Comparison of ENCODE assay signal across 10 cellular contexts in the genomic region with DNA sequence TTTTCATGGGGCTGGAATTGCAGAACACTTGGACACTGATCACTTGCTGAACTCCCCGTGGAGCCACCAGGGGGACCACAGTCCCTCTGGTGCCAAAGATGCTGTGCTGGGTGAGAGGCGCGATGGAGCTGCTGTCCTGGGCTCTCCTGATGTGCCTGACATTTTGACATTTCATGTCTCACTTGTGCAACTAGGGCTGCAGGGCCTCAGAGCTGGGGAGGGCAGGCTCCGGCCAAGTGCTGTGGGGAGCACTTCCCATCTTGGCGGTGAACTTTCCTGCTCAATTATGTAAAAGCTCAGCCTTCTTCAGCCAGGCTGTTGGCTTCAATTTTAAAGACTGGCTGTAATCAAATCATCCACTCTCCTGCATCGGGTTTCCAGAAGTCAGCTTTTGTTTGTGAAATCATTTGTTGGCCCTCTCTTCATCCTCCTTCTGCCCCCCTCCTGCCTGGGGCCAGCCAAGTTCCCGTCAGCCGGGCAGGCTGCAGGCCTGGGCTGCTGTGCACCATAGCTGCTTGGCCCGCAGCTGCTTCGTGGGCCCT. TPM values are rescaled to one million over a fixed set of nuclear protein-coding genes. Genes with fewer than 3 reads are reported as not detected.
A peak's percentile ranks its signal among the peaks of the same experiment; 100 is the strongest.
DNase-seq lines count a peak whose midpoint lies in the region; ATAC-seq and TF ChIP-seq lines count a peak whose summit lies in the region.
"Had no signal": no experiment of that assay in that cellular context is flagged by ENCODE, and none has a peak within 500 bp of the region (broad histone marks: within the 10 kb centered on the region; RNA-seq: fewer than 3 reads in every experiment).

No MANE protein-coding gene starts in this region.

- no peak overlapping the region for H3K4me3 Mint-ChIP-seq in activated naive CD4-positive, alpha-beta T cell treated with anti-CD3 and anti-CD28 coated beads, Interleukin-2, amount 10 ng/mL, durations not matched to agents 7 days and 5 days
- peak overlapping the region in 1 of 2 donors; percentile 9 for H3K4me3 Mint-ChIP-seq in stimulated activated naive CD8-positive, alpha-beta T cell treated with anti-CD3 and anti-CD28 coated beads, Interleukin-15, amount 100 ng/mL, for 72 hours

- no peaks in the 10 kb centered on the region for H3K4me1 Mint-ChIP-seq in activated naive CD4-positive, alpha-beta T cell treated with anti-CD3 and anti-CD28 coated beads, Interleukin-2, amount 10 ng/mL, durations not matched to agents 7 days and 5 days
- H3K4me1 Mint-ChIP-seq in stimulated activated naive CD8-positive, alpha-beta T cell treated with anti-CD3 and anti-CD28 coated beads, Interleukin-15, amount 100 ng/mL, for 72 hours: peaks cover 8% of the 10 kb centered on the region

- no peaks in the 10 kb centered on the region for H3K36me3 ChIP-seq in testis (ENCODE audit: low read depth, missing control alignments)

- CTCF ChIA-PET in activated naive CD4-positive, alpha-beta T cell treated with anti-CD3 and anti-CD28 coated beads, Interleukin-2, amount 10 ng/mL, durations not matched to agents 7 days and 5 days (lab: Charles Lee): interaction anchor here (1.3 kb wide), 1 partner anchor 8 kb away, joined by 3 read pairs; no protein-coding TSS in a partner anchor

- no peak overlapping the region for H3K4me3 ChIP-seq in WI38 (ENCODE audit: low read depth, low read length)
- H3K4me3 ChIP-seq in right cardiac atrium (ENCODE audit: low read length): no peak overlapping the region
- no peak overlapping the region for H3K4me3 ChIP-seq in testis
- H3K4me3 ChIP-seq: BLaER1 had no signal

- no peaks in the 10 kb centered on the region for H3K9me3 Mint-ChIP-seq in activated naive CD4-positive, alpha-beta T cell treated with anti-CD3 and anti-CD28 coated beads, Interleukin-2, amount 10 ng/mL, durations not matched to agents 7 days and 5 days
- no peaks in the 10 kb centered on the region for H3K9me3 Mint-ChIP-seq in activated naive CD4-positive, alpha-beta T cell treated with anti-CD3 and anti-CD28 coated beads, Interleukin-2, amount 50 U/mL, for 72 hours
- no peaks in the 10 kb centered on the region for H3K9me3 Mint-ChIP-seq in stimulated activated naive CD8-positive, alpha-beta T cell treated with anti-CD3 and anti-CD28 coated beads, Interleukin-15, amount 100 ng/mL, for 72 hours

- no peaks in the 10 kb centered on the region for H3K27me3 ChIP-seq in right cardiac atrium (ENCODE audit: control insufficient read depth, insufficient read depth)
- no peaks in the 10 kb centered on the region for H3K27me3 ChIP-seq in testis
- H3K27me3 ChIP-seq: BLaER1 had no signal

- H3K36me3 Mint-ChIP-seq in activated naive CD4-positive, alpha-beta T cell treated with anti-CD3 and anti-CD28 coated beads, Interleukin-2, amount 10 ng/mL, durations not matched to agents 7 days and 5 days: peaks cover 55% of the 10 kb centered on the region
- H3K36me3 Mint-ChIP-seq in activated naive CD4-positive, alpha-beta T cell treated with anti-CD3 and anti-CD28 coated beads, Interleukin-2, amount 50 U/mL, for 72 hours: peaks cover 0 to 7% of the 10 kb centered on the region in 2 donors

- H3K27ac Mint-ChIP-seq in activated naive CD4-positive, alpha-beta T cell treated with anti-CD3 and anti-CD28 coated beads, Interleukin-2, amount 10 ng/mL, durations not matched to agents 7 days and 5 days: peak overlapping the region; percentile 28
- H3K27ac Mint-ChIP-seq in activated naive CD4-positive, alpha-beta T cell treated with anti-CD3 and anti-CD28 coated beads, Interleukin-2, amount 50 U/mL, for 72 hours: no peak overlapping the region
- H3K27ac Mint-ChIP-seq in stimulated activated naive CD8-positive, alpha-beta T cell treated with anti-CD3 and anti-CD28 coated beads, Interleukin-15, amount 100 ng/mL, for 72 hours: peak overlapping the region in 1 of 2 donors; percentile 94

- intact Hi-C loops in right cardiac atrium (cut with DNase I): no loop called here
- intact Hi-C loops in testis (cut with DNase I; ENCODE audit: low total_unique reads): no loop called here

- in situ Hi-C loops in ACHN (cut with HindIII; ENCODE audit: low pct_ligation_motif_present, low pct_unique_long_range_greater_than_20kb, low sequenced_read_pairs): no loop called here

- WGBS in right cardiac atrium: 60% methylated on average over 10 of the region's 10 CpGs
- WGBS in testis, 2 donors: 73 to 78% methylated on average over 8 to 10 of the region's 10 CpGs

- TF ChIP-seq CTCF in WI38 (IDR thresholded peaks at IDR 0.05; ENCODE audit: low read depth, low read length) (peak; percentile 30), testis (IDR thresholded peaks at IDR 0.05) (no peak)

- H3K27me3 Mint-ChIP-seq in activated naive CD4-positive, alpha-beta T cell treated with anti-CD3 and anti-CD28 coated beads, Interleukin-2, amount 10 ng/mL, durations not matched to agents 7 days and 5 days: no peaks in the 10 kb centered on the region
- H3K27me3 Mint-ChIP-seq in stimulated activated naive CD8-positive, alpha-beta T cell treated with anti-CD3 and anti-CD28 coated beads, Interleukin-15, amount 100 ng/mL, for 72 hours: no peaks in the 10 kb centered on the region

- H3K27ac ChIP-seq in right cardiac atrium (ENCODE audit: low read length) (no peak overlapping the region), testis (no peak overlapping the region)
- H3K27ac ChIP-seq: BLaER1, RWPE1 had no signal

- ATAC-seq in activated naive CD4-positive, alpha-beta T cell treated with anti-CD3 and anti-CD28 coated beads, Interleukin-2, amount 50 U/mL, for 72 hours: no peak
- ATAC-seq in right cardiac atrium (peak; percentile 58 to 77), HG02852 (IDR thresholded peaks at IDR 0.05; ENCODE audit: unreplicated experiment) (no peak)
- ATAC-seq in stimulated activated naive CD8-positive, alpha-beta T cell treated with anti-CD3 and anti-CD28 coated beads, Interleukin-15, amount 100 ng/mL, for 72 hours: no peak

- no peak for DNase-seq in activated naive CD4-positive, alpha-beta T cell treated with anti-CD3 and anti-CD28 coated beads, Interleukin-2, amount 10 ng/mL, durations not matched to agents 7 days and 5 days
- no peak for DNase-seq in activated naive CD4-positive, alpha-beta T cell treated with anti-CD3 and anti-CD28 coated beads, Interleukin-2, amount 50 U/mL, for 72 hours (ENCODE audit: low spot score in 2 of 2)
- DNase-seq in right cardiac atrium (peak; percentile 58 to 80 (median 71)), testis (peak; percentile 26), ACHN (no peak)
- DNase-seq in stimulated activated naive CD8-positive, alpha-beta T cell treated with anti-CD3 and anti-CD28 coated beads, Interleukin-15, amount 100 ng/mL, for 72 hours: no peak

- TF ChIP-seq POLR2A in testis (IDR thresholded peaks at IDR 0.05): no peak

- H3K4me1 ChIP-seq in right cardiac atrium (ENCODE audit: control insufficient read depth, insufficient read depth, low read length) (no peaks in the 10 kb centered on the region), testis (no peaks in the 10 kb centered on the region)

- H3K9me3 ChIP-seq in right cardiac atrium (ENCODE audit: control insufficient read depth, low read length): no peaks in the 10 kb centered on the region
- no peaks in the 10 kb centered on the region for H3K9me3 ChIP-seq in testis
- H3K9me3 ChIP-seq: BLaER1 had no signal

RNA-seq across cellular contexts. Expression of a gene that starts 36.8 kb away (rescaled TPM):
- 100 to 1,000 TPM; 214 to 334 TPM for total RNA-seq in activated naive CD4-positive, alpha-beta T cell treated with anti-CD3 and anti-CD28 coated beads, Interleukin-2, amount 50 U/mL, for 72 hours
- total RNA-seq in right cardiac atrium: 10 to 100 TPM; 15.4 to 25.6 (median 19.0) TPM
- 12.6 TPM for polyA plus RNA-seq in right cardiac atrium
- total RNA-seq in testis: 1 to 10 TPM; 9.0 to 9.3 TPM
- 9.8 TPM for polyA plus RNA-seq in testis (ENCODE audit: insufficient read depth, low read depth, low replicate concordance)

Comparison
In these comparisons a context has a peak if more than half of its experiments do, and no peak if none do; other contexts are left out.
1. DNase-seq: peak in right cardiac atrium (3 of 3) and testis (single experiment); none in activated naive CD4-positive, alpha-beta T cell treated with anti-CD3 and anti-CD28 coated beads, Interleukin-2, amount 10 ng/mL, durations not matched to agents 7 days and 5 days (single experiment), activated naive CD4-positive, alpha-beta T cell treated with anti-CD3 and anti-CD28 coated beads, Interleukin-2, amount 50 U/mL, for 72 hours (0 of 2), ACHN (single experiment) and stimulated activated naive CD8-positive, alpha-beta T cell treated with anti-CD3 and anti-CD28 coated beads, Interleukin-15, amount 100 ng/mL, for 72 hours (0 of 2).
2. ATAC-seq: peak in right cardiac atrium (2 of 2); none in activated naive CD4-positive, alpha-beta T cell treated with anti-CD3 and anti-CD28 coated beads, Interleukin-2, amount 50 U/mL, for 72 hours (0 of 2), HG02852 (single experiment) and stimulated activated naive CD8-positive, alpha-beta T cell treated with anti-CD3 and anti-CD28 coated beads, Interleukin-15, amount 100 ng/mL, for 72 hours (single experiment).
3. RNA of a gene that starts 36.8 kb away (total RNA-seq): 214 to 334 TPM in activated naive CD4-positive, alpha-beta T cell treated with anti-CD3 and anti-CD28 coated beads, Interleukin-2, amount 50 U/mL, for 72 hours; 15.4 to 25.6 TPM in right cardiac atrium and 9.0 to 9.3 TPM in testis; every median in the first group is over 4 times any median in the second.